In the genomic region with DNA sequence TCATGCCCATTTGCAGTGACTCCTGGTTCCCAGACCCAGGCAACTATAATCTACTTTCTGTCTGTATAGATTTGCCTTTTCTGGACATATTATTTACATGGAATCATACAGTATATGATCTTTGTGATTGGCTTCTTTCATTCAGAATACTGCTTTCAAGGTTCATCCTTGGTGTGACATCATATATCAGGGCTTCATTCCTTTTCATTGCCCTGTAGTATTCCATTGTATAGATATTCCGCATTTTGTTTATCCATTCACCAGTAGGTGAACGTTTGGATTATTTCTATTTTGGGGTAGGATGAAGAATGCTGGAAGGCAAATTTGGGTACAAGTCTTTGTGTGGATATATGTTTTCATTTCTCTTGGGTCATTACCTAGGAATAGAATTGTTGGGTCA, we compare ENCODE assay signal across 1 cellular context.
TF ChIP-seq lines count a peak whose summit lies in the region.

No MANE protein-coding gene starts in this region.

TF ChIP-seq in GM12878, 131 proteins besides CTCF, POLR2A, EP300 and RAD21:
- TF ChIP-seq, protein P1, sequence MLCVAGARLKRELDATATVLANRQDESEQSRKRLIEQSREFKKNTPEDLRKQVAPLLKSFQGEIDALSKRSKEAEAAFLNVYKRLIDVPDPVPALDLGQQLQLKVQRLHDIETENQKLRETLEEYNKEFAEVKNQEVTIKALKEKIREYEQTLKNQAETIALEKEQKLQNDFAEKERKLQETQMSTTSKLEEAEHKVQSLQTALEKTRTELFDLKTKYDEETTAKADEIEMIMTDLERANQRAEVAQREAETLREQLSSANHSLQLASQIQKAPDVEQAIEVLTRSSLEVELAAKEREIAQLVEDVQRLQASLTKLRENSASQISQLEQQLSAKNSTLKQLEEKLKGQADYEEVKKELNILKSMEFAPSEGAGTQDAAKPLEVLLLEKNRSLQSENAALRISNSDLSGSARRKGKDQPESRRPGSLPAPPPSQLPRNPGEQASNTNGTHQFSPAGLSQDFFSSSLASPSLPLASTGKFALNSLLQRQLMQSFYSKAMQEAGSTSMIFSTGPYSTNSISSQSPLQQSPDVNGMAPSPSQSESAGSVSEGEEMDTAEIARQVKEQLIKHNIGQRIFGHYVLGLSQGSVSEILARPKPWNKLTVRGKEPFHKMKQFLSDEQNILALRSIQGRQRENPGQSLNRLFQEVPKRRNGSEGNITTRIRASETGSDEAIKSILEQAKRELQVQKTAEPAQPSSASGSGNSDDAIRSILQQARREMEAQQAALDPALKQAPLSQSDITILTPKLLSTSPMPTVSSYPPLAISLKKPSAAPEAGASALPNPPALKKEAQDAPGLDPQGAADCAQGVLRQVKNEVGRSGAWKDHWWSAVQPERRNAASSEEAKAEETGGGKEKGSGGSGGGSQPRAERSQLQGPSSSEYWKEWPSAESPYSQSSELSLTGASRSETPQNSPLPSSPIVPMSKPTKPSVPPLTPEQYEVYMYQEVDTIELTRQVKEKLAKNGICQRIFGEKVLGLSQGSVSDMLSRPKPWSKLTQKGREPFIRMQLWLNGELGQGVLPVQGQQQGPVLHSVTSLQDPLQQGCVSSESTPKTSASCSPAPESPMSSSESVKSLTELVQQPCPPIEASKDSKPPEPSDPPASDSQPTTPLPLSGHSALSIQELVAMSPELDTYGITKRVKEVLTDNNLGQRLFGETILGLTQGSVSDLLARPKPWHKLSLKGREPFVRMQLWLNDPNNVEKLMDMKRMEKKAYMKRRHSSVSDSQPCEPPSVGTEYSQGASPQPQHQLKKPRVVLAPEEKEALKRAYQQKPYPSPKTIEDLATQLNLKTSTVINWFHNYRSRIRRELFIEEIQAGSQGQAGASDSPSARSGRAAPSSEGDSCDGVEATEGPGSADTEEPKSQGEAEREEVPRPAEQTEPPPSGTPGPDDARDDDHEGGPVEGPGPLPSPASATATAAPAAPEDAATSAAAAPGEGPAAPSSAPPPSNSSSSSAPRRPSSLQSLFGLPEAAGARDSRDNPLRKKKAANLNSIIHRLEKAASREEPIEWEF (IDR thresholded peaks at IDR 0.05; ENCODE audit: insufficient replicate concordance, low read depth, low read length) = no peak
- TF ChIP-seq RAD51 (IDR thresholded peaks at IDR 0.05) = no peak
